ENCODE assay signal across 15 cellular contexts in the genomic region with DNA sequence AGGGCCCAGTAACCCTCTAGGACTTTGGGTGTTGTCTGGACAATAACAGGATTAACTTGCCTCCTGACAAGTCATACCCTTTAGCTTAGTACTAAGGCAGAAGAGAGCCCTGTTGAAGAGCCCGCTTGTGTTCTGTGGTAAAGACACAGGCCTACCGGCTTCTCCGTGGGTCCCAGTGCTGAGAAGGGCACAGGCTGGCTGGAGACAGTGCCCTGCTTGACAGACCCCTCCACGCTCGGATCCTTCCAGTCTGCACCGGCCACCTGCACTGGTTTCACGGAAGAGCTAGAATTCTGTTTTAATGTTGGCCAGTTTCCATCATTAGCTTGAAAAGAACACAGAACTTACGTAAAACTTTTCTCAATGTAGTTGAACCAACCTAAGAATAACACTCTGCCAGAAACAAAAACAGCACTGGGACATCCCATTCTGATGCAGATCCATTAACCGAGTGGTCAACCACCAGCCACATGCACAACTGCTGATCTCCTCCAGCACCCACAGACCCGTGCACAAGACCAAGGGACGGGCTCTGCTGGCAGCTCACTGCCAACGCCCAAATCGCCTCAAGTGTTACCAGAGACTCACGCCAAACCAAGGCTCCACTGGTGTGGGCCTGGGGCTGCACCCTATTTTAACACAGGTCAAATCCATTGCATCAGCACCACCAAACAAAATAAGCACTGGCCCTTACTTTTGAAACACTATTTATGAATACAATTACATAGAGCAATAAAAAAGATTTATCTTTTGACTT.
"Had no signal": no experiment of that assay in that cellular context is flagged by ENCODE, and none has a peak within 500 bp of the region (broad histone marks: within the 10 kb centered on the region; RNA-seq: fewer than 3 reads in every experiment).

No MANE protein-coding gene starts in this region.

- H3K36me3 Mint-ChIP-seq: natural killer cell treated with Interleukin-12 subunit alpha and Interleukin-12 subunit beta and Interleukin-15 and Interleukin-18, amount 100 ng/mL, for 72 hours had no signal

- H3K27me3 ChIP-seq: right lobe of liver had no signal

- H3K4me1 ChIP-seq: prostate gland had no signal

- H3K9me3 ChIP-seq: prostate gland, right lobe of liver had no signal

- H3K27ac ChIP-seq: right lobe of liver had no signal

- H3K27ac Mint-ChIP-seq: activated naive CD8-positive, alpha-beta T cell treated with anti-CD3 and anti-CD28 coated beads, Interleukin-2, amount 50 U/mL, for 24 hours; immature natural killer cell; natural killer cell treated with Interleukin-12 subunit alpha and Interleukin-12 subunit beta and Interleukin-15 and Interleukin-18, amount 100 ng/mL, for 72 hours; stimulated activated naive CD8-positive, alpha-beta T cell treated with anti-CD3 and anti-CD28 coated beads, Interleukin-15, Interleukin-2, amounts not matched to agents 100 ng/mL and 50 ng/mL, for 24 hours had no signal

- H3K4me3 Mint-ChIP-seq: activated naive CD8-positive, alpha-beta T cell treated with anti-CD3 and anti-CD28 coated beads, Interleukin-2, amount 50 U/mL, for 24 hours; immature natural killer cell; natural killer cell treated with Interleukin-12 subunit alpha and Interleukin-12 subunit beta and Interleukin-15 and Interleukin-18, amount 100 ng/mL, for 72 hours; stimulated activated naive CD8-positive, alpha-beta T cell treated with anti-CD3 and anti-CD28 coated beads, Interleukin-15, Interleukin-2, amounts not matched to agents 100 ng/mL and 50 ng/mL, for 24 hours had no signal

- DNase-seq: activated CD4-positive, alpha-beta T cell treated with anti-CD3 and anti-CD28 coated beads for 1 hour; activated CD4-positive, alpha-beta T cell treated with anti-CD3 and anti-CD28 coated beads, Interleukin-2, amount 50 U/mL, for 48 hours; activated naive CD4-positive, alpha-beta T cell treated with Interleukin-2 at 50 U/mL for 16 hours; activated naive CD8-positive, alpha-beta T cell treated with anti-CD3 and anti-CD28 coated beads, Interleukin-2, amount 50 U/mL, for 24 hours; central memory CD4-positive, alpha-beta T cell; dermis blood vessel endothelial cell; immature natural killer cell; mammary epithelial cell; nucleus accumbens; stimulated activated CD4-positive, alpha-beta T cell treated with anti-CD3 and anti-CD28 coated beads, Interleukin-2, amount 100 ng/mL, for 48 hours; T1000 had no signal

- H3K27me3 Mint-ChIP-seq: activated naive CD8-positive, alpha-beta T cell treated with anti-CD3 and anti-CD28 coated beads, Interleukin-2, amount 50 U/mL, for 24 hours; natural killer cell treated with Interleukin-12 subunit alpha and Interleukin-12 subunit beta and Interleukin-15 and Interleukin-18, amount 100 ng/mL, for 72 hours; stimulated activated naive CD8-positive, alpha-beta T cell treated with anti-CD3 and anti-CD28 coated beads, Interleukin-15, Interleukin-2, amounts not matched to agents 100 ng/mL and 50 ng/mL, for 24 hours had no signal

- H3K9me3 Mint-ChIP-seq: activated naive CD8-positive, alpha-beta T cell treated with anti-CD3 and anti-CD28 coated beads, Interleukin-2, amount 50 U/mL, for 24 hours; immature natural killer cell; natural killer cell treated with Interleukin-12 subunit alpha and Interleukin-12 subunit beta and Interleukin-15 and Interleukin-18, amount 100 ng/mL, for 72 hours; stimulated activated naive CD8-positive, alpha-beta T cell treated with anti-CD3 and anti-CD28 coated beads, Interleukin-15, Interleukin-2, amounts not matched to agents 100 ng/mL and 50 ng/mL, for 24 hours had no signal

- H3K4me3 ChIP-seq: prostate gland, right lobe of liver had no signal

- H3K4me1 Mint-ChIP-seq: activated naive CD8-positive, alpha-beta T cell treated with anti-CD3 and anti-CD28 coated beads, Interleukin-2, amount 50 U/mL, for 24 hours; immature natural killer cell had no signal

- ATAC-seq: activated naive CD8-positive, alpha-beta T cell treated with anti-CD3 and anti-CD28 coated beads, Interleukin-2, amount 50 U/mL, for 24 hours; natural killer cell treated with Interleukin-12 subunit alpha and Interleukin-12 subunit beta and Interleukin-15 and Interleukin-18, amount 100 ng/mL, for 72 hours had no signal
